Comparison of ENCODE assay signal across 1 cellular context in genomic region chr5:78661691-78662090, GRCh38.
A peak's percentile ranks its signal among the peaks of the same experiment; 100 is the strongest.
TF ChIP-seq lines count a peak whose summit lies in the region.

No MANE protein-coding gene starts in this region.

TF ChIP-seq in GM12878, 131 proteins besides CTCF, POLR2A, EP300 and RAD21 (continued from another document):
- no peak for TF ChIP-seq E2F8 (IDR thresholded peaks at IDR 0.05; ENCODE audit: low read depth, partially characterized antibody)
- TF ChIP-seq NFYA (IDR thresholded peaks at IDR 0.05; ENCODE audit: borderline replicate concordance, low read depth, low read length), result no peak
- 0 out of 2 replicates have a peak, but pooled peaks have one; percentile 16 for TF ChIP-seq TCF12 (IDR thresholded peaks at IDR 0.05; ENCODE audit: low read depth, low read length)
- no peak for TF ChIP-seq NR2C2 (IDR thresholded peaks at IDR 0.05; ENCODE audit: borderline replicate concordance, control insufficient read depth, insufficient read length, low read depth)
- TF ChIP-seq ZNF24 (IDR thresholded peaks at IDR 0.05), result no peak
